In genomic region chr1:75202751-75203150, GRCh38 we compare ENCODE assay signal across 7 cellular contexts.
"Had no signal": no experiment of that assay in that cellular context is flagged by ENCODE, and none has a peak within 500 bp of the region (broad histone marks: within the 10 kb centered on the region; RNA-seq: fewer than 3 reads in every experiment).

No MANE protein-coding gene starts in this region.

- H3K27me3 Mint-ChIP-seq: IgD-negative memory B cell had no signal

- H3K27ac Mint-ChIP-seq: GM23338, IgD-negative memory B cell had no signal

- H3K9me3 Mint-ChIP-seq: GM23338, H9, IgD-negative memory B cell had no signal

- DNase-seq: H9, HCEC 1CT, KBM-7 had no signal

- H3K36me3 Mint-ChIP-seq: IgD-negative memory B cell had no signal

- H3K4me3 ChIP-seq: GM23338 had no signal

- H3K27ac ChIP-seq: HL-60, KMS-11 had no signal

- H2AFZ ChIP-seq: GM23338 had no signal

- H3K4me3 Mint-ChIP-seq: GM23338, H9, IgD-negative memory B cell had no signal
